ENCODE assay signal across 18 cellular contexts in the genomic region with DNA sequence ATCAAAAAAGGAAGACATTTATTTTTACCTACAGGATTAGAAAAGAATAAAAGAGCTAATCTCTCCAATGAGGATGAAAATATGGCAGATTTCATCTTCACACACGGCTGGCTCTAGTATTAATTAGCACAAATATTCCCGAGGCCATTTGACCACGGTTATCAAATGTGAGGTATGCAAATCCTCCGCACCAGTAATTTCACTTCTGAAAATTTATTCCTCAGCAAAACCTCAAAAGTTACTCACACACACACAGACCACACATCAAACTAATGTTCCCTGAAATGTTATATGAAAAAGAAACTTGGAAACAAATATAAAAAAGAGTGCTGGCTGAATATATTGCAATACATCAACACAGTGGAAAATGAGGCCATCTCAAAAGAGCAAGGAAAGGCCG.
"Had no signal": no experiment of that assay in that cellular context is flagged by ENCODE, and none has a peak within 500 bp of the region (broad histone marks: within the 10 kb centered on the region; RNA-seq: fewer than 3 reads in every experiment).

No MANE protein-coding gene starts in this region.

- DNase-seq: activated CD4-positive, alpha-beta T cell treated with anti-CD3 and anti-CD28 coated beads, Interleukin-2, amount 50 U/mL, for 4 hours; activated gamma-delta T cell treated with Interleukin-2 at 50 U/mL for 16 hours; adrenal gland; brain microvascular endothelial cell; central memory CD4-positive, alpha-beta T cell; erythroblast; nucleus accumbens; retina; stimulated activated naive CD4-positive, alpha-beta T cell treated with Interleukin-2 at 50 U/mL for 16 hours; substantia nigra; WERI-Rb-1 had no signal

- H3K36me3 ChIP-seq: adrenal gland, brain microvascular endothelial cell, gastroesophageal sphincter, tibial nerve, WERI-Rb-1 had no signal

- H3K36me3 Mint-ChIP-seq: activated naive CD4-positive, alpha-beta T cell treated with anti-CD3 and anti-CD28 coated beads, Interleukin-2, amount 50 U/mL, for 72 hours; mesothelial cell of epicardium; natural killer cell treated with Interleukin-12 subunit alpha and Interleukin-12 subunit beta and Interleukin-15 and Interleukin-18, amount 100 ng/mL, for 72 hours had no signal

- H3K4me3 ChIP-seq: adrenal gland, coronary artery, gastroesophageal sphincter, lung, tibial nerve had no signal

- ATAC-seq: activated naive CD4-positive, alpha-beta T cell treated with anti-CD3 and anti-CD28 coated beads, Interleukin-2, amount 50 U/mL, for 72 hours; gastroesophageal sphincter; natural killer cell treated with Interleukin-12 subunit alpha and Interleukin-12 subunit beta and Interleukin-15 and Interleukin-18, amount 100 ng/mL, for 72 hours had no signal

- H3K27ac Mint-ChIP-seq: mesothelial cell of epicardium; natural killer cell treated with Interleukin-12 subunit alpha and Interleukin-12 subunit beta and Interleukin-15 and Interleukin-18, amount 100 ng/mL, for 72 hours had no signal

- H3K27me3 ChIP-seq: brain microvascular endothelial cell had no signal

- H3K9me3 ChIP-seq: adrenal gland, gastroesophageal sphincter, tibial nerve had no signal

- H3K4me3 Mint-ChIP-seq: mesothelial cell of epicardium; natural killer cell treated with Interleukin-12 subunit alpha and Interleukin-12 subunit beta and Interleukin-15 and Interleukin-18, amount 100 ng/mL, for 72 hours had no signal

- H3K27ac ChIP-seq: adrenal gland, brain microvascular endothelial cell, coronary artery, gastroesophageal sphincter, tibial nerve, WERI-Rb-1 had no signal

- H3K9me3 Mint-ChIP-seq: activated naive CD4-positive, alpha-beta T cell treated with anti-CD3 and anti-CD28 coated beads, Interleukin-2, amount 50 U/mL, for 72 hours; mesothelial cell of epicardium; natural killer cell treated with Interleukin-12 subunit alpha and Interleukin-12 subunit beta and Interleukin-15 and Interleukin-18, amount 100 ng/mL, for 72 hours had no signal
